1 cellular context compared by ENCODE assay signal in genomic region chr6:158938220-158938619, GRCh38.
TF ChIP-seq lines count a peak whose summit lies in the region.

No MANE protein-coding gene starts in this region.

TF ChIP-seq in HCT116, 20 proteins besides CTCF, POLR2A, EP300 and RAD21 (continued from another document):
- TF ChIP-seq, protein P1, sequence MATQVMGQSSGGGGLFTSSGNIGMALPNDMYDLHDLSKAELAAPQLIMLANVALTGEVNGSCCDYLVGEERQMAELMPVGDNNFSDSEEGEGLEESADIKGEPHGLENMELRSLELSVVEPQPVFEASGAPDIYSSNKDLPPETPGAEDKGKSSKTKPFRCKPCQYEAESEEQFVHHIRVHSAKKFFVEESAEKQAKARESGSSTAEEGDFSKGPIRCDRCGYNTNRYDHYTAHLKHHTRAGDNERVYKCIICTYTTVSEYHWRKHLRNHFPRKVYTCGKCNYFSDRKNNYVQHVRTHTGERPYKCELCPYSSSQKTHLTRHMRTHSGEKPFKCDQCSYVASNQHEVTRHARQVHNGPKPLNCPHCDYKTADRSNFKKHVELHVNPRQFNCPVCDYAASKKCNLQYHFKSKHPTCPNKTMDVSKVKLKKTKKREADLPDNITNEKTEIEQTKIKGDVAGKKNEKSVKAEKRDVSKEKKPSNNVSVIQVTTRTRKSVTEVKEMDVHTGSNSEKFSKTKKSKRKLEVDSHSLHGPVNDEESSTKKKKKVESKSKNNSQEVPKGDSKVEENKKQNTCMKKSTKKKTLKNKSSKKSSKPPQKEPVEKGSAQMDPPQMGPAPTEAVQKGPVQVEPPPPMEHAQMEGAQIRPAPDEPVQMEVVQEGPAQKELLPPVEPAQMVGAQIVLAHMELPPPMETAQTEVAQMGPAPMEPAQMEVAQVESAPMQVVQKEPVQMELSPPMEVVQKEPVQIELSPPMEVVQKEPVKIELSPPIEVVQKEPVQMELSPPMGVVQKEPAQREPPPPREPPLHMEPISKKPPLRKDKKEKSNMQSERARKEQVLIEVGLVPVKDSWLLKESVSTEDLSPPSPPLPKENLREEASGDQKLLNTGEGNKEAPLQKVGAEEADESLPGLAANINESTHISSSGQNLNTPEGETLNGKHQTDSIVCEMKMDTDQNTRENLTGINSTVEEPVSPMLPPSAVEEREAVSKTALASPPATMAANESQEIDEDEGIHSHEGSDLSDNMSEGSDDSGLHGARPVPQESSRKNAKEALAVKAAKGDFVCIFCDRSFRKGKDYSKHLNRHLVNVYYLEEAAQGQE (IDR thresholded peaks at IDR 0.05; ENCODE audit: low read depth), result no peak
TF ChIP-seq in HCT116: peak in this region for 0.
